ENCODE assay signal across 10 cellular contexts in the genomic region with DNA sequence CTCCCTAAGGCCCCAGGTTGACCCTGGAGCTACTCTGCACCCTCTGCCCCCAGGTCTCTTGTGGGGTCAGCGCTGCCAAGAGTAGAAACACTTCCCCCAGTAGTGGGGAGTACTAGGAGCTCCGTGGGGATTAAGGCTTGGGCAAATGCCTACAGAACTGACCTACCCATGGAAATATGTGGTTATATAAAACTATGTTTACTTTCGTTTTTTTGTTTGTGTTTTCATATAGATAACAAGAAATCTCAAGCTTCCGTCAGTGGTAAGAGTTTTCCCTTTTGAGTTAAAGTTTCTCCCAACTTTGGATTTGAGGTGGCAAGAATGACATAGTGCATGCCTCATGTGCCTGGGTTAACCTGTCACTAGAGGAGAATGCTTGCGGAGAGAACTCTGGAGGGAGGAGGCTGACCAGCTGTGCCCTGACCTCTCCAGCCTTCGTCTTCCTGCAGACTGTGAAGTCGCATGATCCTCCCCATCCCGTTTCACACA. TPM values are rescaled to one million over a fixed set of nuclear protein-coding genes. Genes with fewer than 3 reads are reported as not detected.
A peak's percentile ranks its signal among the peaks of the same experiment; 100 is the strongest.
DNase-seq lines count a peak whose midpoint lies in the region; ATAC-seq and TF ChIP-seq lines count a peak whose summit lies in the region.
"Had no signal": no experiment of that assay in that cellular context is flagged by ENCODE, and none has a peak within 500 bp of the region (broad histone marks: within the 10 kb centered on the region; RNA-seq: fewer than 3 reads in every experiment).

No MANE protein-coding gene starts in this region.

- ATAC-seq in Right ventricle myocardium superior (ENCODE audit: poor library complexity): peak; percentile 15

- TF ChIP-seq CTCF in C4-2B (conservative IDR thresholded peaks at IDR 0.05): no peak
- no peak for TF ChIP-seq CTCF in parathyroid adenoma (IDR thresholded peaks at IDR 0.05)
- TF ChIP-seq CTCF in mesothelial cell of epicardium (IDR thresholded peaks at IDR 0.05; ENCODE audit: unreplicated experiment): no peak

- H3K27ac Mint-ChIP-seq in activated T-helper 2 cell treated with anti-CD3 and anti-CD28 coated beads, Interferon-gamma antibody, Interleukin-2, Interleukin-4, amounts not matched to agents 10 μg/mL and 5 μg/mL and 100 μg/mL, durations not matched to agents 14 hours and 24 hours and 36 hours: peak overlapping the region; percentile 49
- H3K27ac Mint-ChIP-seq in mesothelial cell of epicardium: no peak overlapping the region

- H3K9me3 ChIP-seq in parathyroid adenoma (ENCODE audit: control insufficient read depth, low read length) (no peaks in the 10 kb centered on the region), SJCRH30 (replicated peaks) (no peaks in the 10 kb centered on the region)

- H3K4me3 ChIP-seq in parathyroid adenoma (ENCODE audit: low read depth, low read length): no peak overlapping the region
- no peak overlapping the region for H3K4me3 ChIP-seq in SJCRH30

- peaks cover 67% of the 10 kb centered on the region for H3K36me3 Mint-ChIP-seq in activated T-helper 2 cell treated with anti-CD3 and anti-CD28 coated beads, Interferon-gamma antibody, Interleukin-2, Interleukin-4, amounts not matched to agents 10 μg/mL and 5 μg/mL and 100 μg/mL, durations not matched to agents 14 hours and 24 hours and 36 hours (ENCODE audit: low read depth)
- H3K36me3 Mint-ChIP-seq in mesothelial cell of epicardium: peaks cover 22% of the 10 kb centered on the region

- intact Hi-C loops in activated T-helper 2 cell treated with anti-CD3 and anti-CD28 coated beads, Interferon-gamma antibody, Interleukin-2, Interleukin-4, amounts not matched to agents 10 μg/mL and 5 μg/mL and 100 μg/mL, durations not matched to agents 14 hours and 24 hours and 36 hours (cut with micrococcal nuclease): no loop called here
- intact Hi-C loops in Right ventricle myocardium superior (cut with DNase I): loop anchor here (5.0 kb wide), 1 partner anchor 46 kb away; the partner anchor contains the start of gene MED15

- H3K27me3 Mint-ChIP-seq in activated T-helper 2 cell treated with anti-CD3 and anti-CD28 coated beads, Interferon-gamma antibody, Interleukin-2, Interleukin-4, amounts not matched to agents 10 μg/mL and 5 μg/mL and 100 μg/mL, durations not matched to agents 14 hours and 24 hours and 36 hours (ENCODE audit: low read depth): no peaks in the 10 kb centered on the region
- H3K27me3 Mint-ChIP-seq in mesothelial cell of epicardium (ENCODE audit: low read depth): no peaks in the 10 kb centered on the region

- H3K27me3 ChIP-seq in parathyroid adenoma (ENCODE audit: control insufficient read depth, insufficient read depth, low read length) (no peaks in the 10 kb centered on the region), SJCRH30 (no peaks in the 10 kb centered on the region)

- DNase-seq in activated T-helper 2 cell treated with anti-CD3 and anti-CD28 coated beads, Interferon-gamma antibody, Interleukin-2, Interleukin-4, amounts not matched to agents 10 μg/mL and 5 μg/mL and 100 μg/mL, durations not matched to agents 14 hours and 24 hours and 36 hours (ENCODE audit: low spot score): no peak
- DNase-seq in Right ventricle myocardium superior (no peak), hypothalamus (lab: John Stamatoyannopoulos, UW) (no peak), SJCRH30 (no peak), LoVo (ENCODE audit: low spot score) (no peak), mesothelial cell of epicardium (ENCODE audit: low spot score in 2 of 2, unreplicated experiment in 2 of 2) (no peak)
- DNase-seq: central memory CD4-positive, alpha-beta T cell; NCI-H2171 treated with DMSO at 0.1 percent for 48 hours had no signal

- H3K27ac ChIP-seq in C4-2B: peak overlapping the region; percentile 1; the same call in 1 of the 2 replicates
- H3K27ac ChIP-seq in parathyroid adenoma: peak overlapping the region; percentile 0
- H3K27ac ChIP-seq in SJCRH30: no peak overlapping the region

- H3K36me3 ChIP-seq in parathyroid adenoma (ENCODE audit: control insufficient read depth, insufficient read depth, low read length) (no peaks in the 10 kb centered on the region), SJCRH30 (peaks cover 51% of the 10 kb centered on the region)

- no peak overlapping the region for H2AFZ ChIP-seq in parathyroid adenoma

- no peaks in the 10 kb centered on the region for H3K9me3 Mint-ChIP-seq in activated T-helper 2 cell treated with anti-CD3 and anti-CD28 coated beads, Interferon-gamma antibody, Interleukin-2, Interleukin-4, amounts not matched to agents 10 μg/mL and 5 μg/mL and 100 μg/mL, durations not matched to agents 14 hours and 24 hours and 36 hours
- H3K9me3 Mint-ChIP-seq in mesothelial cell of epicardium: no peaks in the 10 kb centered on the region

- H3K4me1 Mint-ChIP-seq in activated T-helper 2 cell treated with anti-CD3 and anti-CD28 coated beads, Interferon-gamma antibody, Interleukin-2, Interleukin-4, amounts not matched to agents 10 μg/mL and 5 μg/mL and 100 μg/mL, durations not matched to agents 14 hours and 24 hours and 36 hours (ENCODE audit: low read depth): peaks cover 77% of the 10 kb centered on the region
- peaks cover 29% of the 10 kb centered on the region for H3K4me1 Mint-ChIP-seq in mesothelial cell of epicardium

- H3K4me3 Mint-ChIP-seq in activated T-helper 2 cell treated with anti-CD3 and anti-CD28 coated beads, Interferon-gamma antibody, Interleukin-2, Interleukin-4, amounts not matched to agents 10 μg/mL and 5 μg/mL and 100 μg/mL, durations not matched to agents 14 hours and 24 hours and 36 hours (ENCODE audit: low read depth): no peak overlapping the region
- no peak overlapping the region for H3K4me3 Mint-ChIP-seq in mesothelial cell of epicardium

- H3K4me1 ChIP-seq in parathyroid adenoma: peaks cover 4% of the 10 kb centered on the region
- H3K4me1 ChIP-seq in SJCRH30: no peaks in the 10 kb centered on the region

- H3K4me2 ChIP-seq in parathyroid adenoma (ENCODE audit: low read length): no peak overlapping the region

- H3K79me2 ChIP-seq in parathyroid adenoma: peaks cover 9% of the 10 kb centered on the region

- H3K9ac ChIP-seq in parathyroid adenoma: no peak overlapping the region

RNA-seq across cellular contexts. Expression of gene MED15, which starts 45.5 kb away (rescaled TPM):
- total RNA-seq in activated T-helper 2 cell treated with anti-CD3 and anti-CD28 coated beads, Interferon-gamma antibody, Interleukin-2, Interleukin-4, amounts not matched to agents 10 μg/mL and 5 μg/mL and 100 μg/mL, durations not matched to agents 14 hours and 24 hours and 36 hours: 123 and 129 TPM in 2 replicates
- total RNA-seq in Right ventricle myocardium superior (36.3 TPM), mesothelial cell of epicardium (129 to 135 TPM (median 129 TPM) in 3 replicates)
- 14.7 and 15.2 TPM in 2 replicates for total RNA-seq in SJCRH30 (2014; rRNA removed; shearing (Covaris generic))

RNA-seq across cellular contexts. Expression of gene KLHL22, which starts 57.4 kb away (rescaled TPM):
- 34.0 and 38.0 TPM in 2 replicates for total RNA-seq in activated T-helper 2 cell treated with anti-CD3 and anti-CD28 coated beads, Interferon-gamma antibody, Interleukin-2, Interleukin-4, amounts not matched to agents 10 μg/mL and 5 μg/mL and 100 μg/mL, durations not matched to agents 14 hours and 24 hours and 36 hours
- total RNA-seq in Right ventricle myocardium superior: 13.5 TPM
- total RNA-seq in SJCRH30 (2014; rRNA removed; shearing (Covaris generic)): 12.2 and 12.7 TPM in 2 replicates
- total RNA-seq in mesothelial cell of epicardium: 58.4 to 60.3 TPM (median 59.9 TPM) in 3 replicates
